Comparison of ENCODE assay signal across 20 cellular contexts in genomic region chr20:57124346-57124745, GRCh38.
"Had no signal": no experiment of that assay in that cellular context is flagged by ENCODE, and none has a peak within 500 bp of the region (broad histone marks: within the 10 kb centered on the region; RNA-seq: fewer than 3 reads in every experiment).

No MANE protein-coding gene starts in this region.

- DNase-seq: activated CD4-positive, alpha-beta memory T cell treated with anti-CD3 and anti-CD28 coated beads for 36 hours; activated CD4-positive, alpha-beta T cell treated with anti-CD3 and anti-CD28 coated beads for 48 hours; activated naive CD4-positive, alpha-beta T cell treated with Interleukin-2 at 50 U/mL for 16 hours; activated naive CD8-positive, alpha-beta T cell treated with anti-CD3 and anti-CD28 coated beads for 36 hours; activated T-cell treated with anti-CD3 and anti-CD28 coated beads, Interleukin-2, amount 50 U/mL, for 48 hours; colonic mucosa; dorsolateral prefrontal cortex; esophagus squamous epithelium; gastrocnemius medialis; hypothalamus; left ventricle myocardium inferior; naive thymus-derived CD8-positive, alpha-beta T cell; small intestine; stimulated activated CD4-positive, alpha-beta T cell treated with anti-CD3 and anti-CD28 coated beads, Interleukin-2, amount 100 ng/mL, for 24 hours; stimulated activated naive CD8-positive, alpha-beta T cell treated with anti-CD3 and anti-CD28 coated beads, Interleukin-15, amount 100 ng/mL, for 72 hours had no signal

- ATAC-seq: gastrocnemius medialis; naive thymus-derived CD8-positive, alpha-beta T cell; sciatic nerve; stimulated activated effector memory CD8-positive, alpha-beta T cell treated with anti-CD3 and anti-CD28 coated beads, Interleukin-12 subunit alpha, Interleukin-12 subunit beta, amount 100 ng/mL, for 72 hours; stimulated activated naive CD8-positive, alpha-beta T cell treated with anti-CD3 and anti-CD28 coated beads, Interleukin-15, amount 100 ng/mL, for 72 hours had no signal

- H3K4me3 ChIP-seq: breast epithelium, colonic mucosa, dorsolateral prefrontal cortex, esophagus squamous epithelium, gastrocnemius medialis, left ventricle myocardium inferior, suprapubic skin, tibial nerve had no signal
